ENCODE assay signal across 24 cellular contexts in the genomic region with DNA sequence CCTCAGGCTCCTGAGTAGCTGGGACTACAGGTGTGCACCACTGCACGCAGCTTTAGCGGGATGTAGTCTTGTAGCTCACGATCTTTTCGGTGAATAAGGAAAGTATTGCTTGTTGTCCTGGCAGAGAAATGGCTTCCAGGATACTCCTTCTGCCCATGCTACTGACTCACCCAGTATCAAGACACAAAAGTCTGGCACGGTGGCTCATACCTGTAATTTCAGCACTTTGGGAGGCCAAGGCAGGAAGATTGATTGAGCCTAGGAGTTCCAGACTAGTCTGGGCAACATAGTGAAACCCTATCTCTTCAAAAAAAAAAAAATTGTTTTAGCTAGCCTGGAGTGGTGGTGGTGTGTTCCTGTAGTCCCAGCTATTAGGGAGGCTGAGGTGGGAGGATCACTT.
"Had no signal": no experiment of that assay in that cellular context is flagged by ENCODE, and none has a peak within 500 bp of the region (broad histone marks: within the 10 kb centered on the region; RNA-seq: fewer than 3 reads in every experiment).

No MANE protein-coding gene starts in this region.

- H3K4me3 Mint-ChIP-seq: activated CD4-positive, alpha-beta memory T cell treated with anti-CD3 and anti-CD28 coated beads, Interleukin-2, amount 10 ng/mL, durations not matched to agents 7 days and 5 days; activated CD4-positive, alpha-beta T cell treated with anti-CD3 and anti-CD28 coated beads, Interleukin-2, amount 10 ng/mL, durations not matched to agents 7 days and 5 days; activated naive CD4-positive, alpha-beta T cell treated with anti-CD3 and anti-CD28 coated beads, Interleukin-2, amount 10 ng/mL, durations not matched to agents 7 days and 5 days; activated naive CD8-positive, alpha-beta T cell treated with anti-CD3 and anti-CD28 coated beads, Interleukin-2, amount 10 ng/mL, durations not matched to agents 7 days and 5 days; activated T-cell treated with anti-CD3 and anti-CD28 coated beads, Interleukin-2, amount 50 U/mL, for 24 hours; activated T-cell treated with anti-CD3 and anti-CD28 coated beads, Interleukin-2, amount 50 U/mL, for 72 hours; brain; central memory CD8-positive, alpha-beta T cell had no signal

- DNase-seq: activated CD4-positive, alpha-beta memory T cell treated with anti-CD3 and anti-CD28 coated beads, Interleukin-2, amount 10 ng/mL, durations not matched to agents 7 days and 5 days; activated CD4-positive, alpha-beta T cell treated with anti-CD3 and anti-CD28 coated beads for 1 hour; activated CD4-positive, alpha-beta T cell treated with anti-CD3 and anti-CD28 coated beads for 4 hours; activated CD4-positive, alpha-beta T cell treated with anti-CD3 and anti-CD28 coated beads, Interleukin-2, amount 10 ng/mL, durations not matched to agents 7 days and 5 days; activated CD4-positive, alpha-beta T cell treated with anti-CD3 and anti-CD28 coated beads, Interleukin-2, amount 50 U/mL, for 4 hours; activated CD8-positive, alpha-beta memory T cell treated with anti-CD3 and anti-CD28 coated beads, Interleukin-2, amount 50 U/mL, for 48 hours; activated gamma-delta T cell; activated naive CD4-positive, alpha-beta T cell; activated naive CD4-positive, alpha-beta T cell treated with anti-CD3 and anti-CD28 coated beads, Interleukin-2, amount 10 ng/mL, durations not matched to agents 7 days and 5 days; activated naive CD8-positive, alpha-beta T cell treated with anti-CD3 and anti-CD28 coated beads, Interleukin-2, amount 10 ng/mL, durations not matched to agents 7 days and 5 days; activated T-cell treated with anti-CD3 and anti-CD28 coated beads for 4 hours; activated T-cell treated with anti-CD3 and anti-CD28 coated beads, Interleukin-2, amount 50 U/mL, for 24 hours; activated T-cell treated with anti-CD3 and anti-CD28 coated beads, Interleukin-2, amount 50 U/mL, for 72 hours; colonic mucosa; effector CD8-positive, alpha-beta T cell; foreskin fibroblast; glutamatergic neuron; heart left ventricle; T-helper 2 cell had no signal

- H3K4me1 ChIP-seq: ascending aorta, colonic mucosa had no signal

- ATAC-seq: activated naive CD4-positive, alpha-beta T cell treated with anti-CD3 and anti-CD28 coated beads, Interleukin-2, amount 50 U/mL, for 72 hours; activated T-cell treated with anti-CD3 and anti-CD28 coated beads, Interleukin-2, amount 50 U/mL, for 72 hours; heart left ventricle had no signal

- H3K9me3 ChIP-seq: ascending aorta, breast epithelium, colonic mucosa, heart left ventricle had no signal

- H3K36me3 Mint-ChIP-seq: activated naive CD4-positive, alpha-beta T cell treated with anti-CD3 and anti-CD28 coated beads, Interleukin-2, amount 10 ng/mL, durations not matched to agents 7 days and 5 days; activated naive CD4-positive, alpha-beta T cell treated with anti-CD3 and anti-CD28 coated beads, Interleukin-2, amount 50 U/mL, for 72 hours; activated naive CD8-positive, alpha-beta T cell treated with anti-CD3 and anti-CD28 coated beads, Interleukin-2, amount 10 ng/mL, durations not matched to agents 7 days and 5 days; brain had no signal

- H3K36me3 ChIP-seq: ascending aorta, breast epithelium, colonic mucosa, heart left ventricle had no signal

- H3K27me3 ChIP-seq: ascending aorta, breast epithelium, colonic mucosa, heart left ventricle had no signal

- H3K9me3 Mint-ChIP-seq: activated CD4-positive, alpha-beta memory T cell treated with anti-CD3 and anti-CD28 coated beads, Interleukin-2, amount 10 ng/mL, durations not matched to agents 7 days and 5 days; activated CD4-positive, alpha-beta T cell treated with anti-CD3 and anti-CD28 coated beads, Interleukin-2, amount 10 ng/mL, durations not matched to agents 7 days and 5 days; activated naive CD4-positive, alpha-beta T cell treated with anti-CD3 and anti-CD28 coated beads, Interleukin-2, amount 10 ng/mL, durations not matched to agents 7 days and 5 days; activated naive CD4-positive, alpha-beta T cell treated with anti-CD3 and anti-CD28 coated beads, Interleukin-2, amount 50 U/mL, for 72 hours; activated naive CD8-positive, alpha-beta T cell treated with anti-CD3 and anti-CD28 coated beads, Interleukin-2, amount 10 ng/mL, durations not matched to agents 7 days and 5 days; activated T-cell treated with anti-CD3 and anti-CD28 coated beads, Interleukin-2, amount 50 U/mL, for 24 hours; activated T-cell treated with anti-CD3 and anti-CD28 coated beads, Interleukin-2, amount 50 U/mL, for 72 hours; central memory CD8-positive, alpha-beta T cell had no signal

- H3K27ac Mint-ChIP-seq: activated CD4-positive, alpha-beta memory T cell treated with anti-CD3 and anti-CD28 coated beads, Interleukin-2, amount 10 ng/mL, durations not matched to agents 7 days and 5 days; activated CD4-positive, alpha-beta T cell treated with anti-CD3 and anti-CD28 coated beads, Interleukin-2, amount 10 ng/mL, durations not matched to agents 7 days and 5 days; activated naive CD4-positive, alpha-beta T cell treated with anti-CD3 and anti-CD28 coated beads, Interleukin-2, amount 10 ng/mL, durations not matched to agents 7 days and 5 days; activated naive CD4-positive, alpha-beta T cell treated with anti-CD3 and anti-CD28 coated beads, Interleukin-2, amount 50 U/mL, for 72 hours; activated naive CD8-positive, alpha-beta T cell treated with anti-CD3 and anti-CD28 coated beads, Interleukin-2, amount 10 ng/mL, durations not matched to agents 7 days and 5 days; activated T-cell treated with anti-CD3 and anti-CD28 coated beads, Interleukin-2, amount 50 U/mL, for 24 hours; activated T-cell treated with anti-CD3 and anti-CD28 coated beads, Interleukin-2, amount 50 U/mL, for 72 hours had no signal

- H3K27me3 Mint-ChIP-seq: central memory CD8-positive, alpha-beta T cell had no signal

- H3K4me3 ChIP-seq: ascending aorta, breast epithelium, colonic mucosa, heart left ventricle had no signal

- H3K27ac ChIP-seq: ascending aorta, breast epithelium, colonic mucosa, heart left ventricle had no signal
